22 cellular contexts compared by ENCODE assay signal in the genomic region with DNA sequence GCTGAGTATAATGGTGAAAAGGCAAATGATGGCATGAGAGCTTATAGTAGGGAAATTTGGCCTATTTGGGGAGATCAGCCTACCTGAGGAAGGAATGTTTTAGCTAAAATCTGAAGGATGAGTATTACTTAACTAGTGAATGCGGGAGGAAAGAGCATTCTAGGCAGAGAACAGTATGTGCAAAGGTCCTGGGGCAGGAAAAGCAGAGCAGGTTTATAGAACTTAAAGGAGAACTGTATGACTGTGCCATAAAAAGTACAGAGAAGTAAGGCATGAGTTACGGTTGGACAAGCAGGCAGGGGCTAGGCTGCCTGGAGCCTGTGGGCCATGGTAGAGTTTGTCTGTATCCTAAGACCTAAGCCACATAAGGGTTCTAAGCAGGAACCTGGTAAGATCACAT. TPM values are rescaled to one million over a fixed set of nuclear protein-coding genes. Genes with fewer than 3 reads are reported as not detected.
DNase-seq lines count a peak whose midpoint lies in the region; ATAC-seq, FAIRE-seq and TF ChIP-seq lines count a peak whose summit lies in the region.
"Had no signal": no experiment of that assay in that cellular context is flagged by ENCODE, and none has a peak within 500 bp of the region (broad histone marks: within the 10 kb centered on the region; RNA-seq: fewer than 3 reads in every experiment).

No MANE protein-coding gene starts in this region.

- H3K4me1 ChIP-seq in HEK293 (ENCODE audit: control insufficient read depth, insufficient read depth, low read length) (no peaks in the 10 kb centered on the region), K562 (replicated peaks in 1 of 2; ENCODE audit: control insufficient read depth in 2 of 2, insufficient read depth in 2 of 2, low read length in 2 of 2) (peaks cover 12 to 17% of the 10 kb centered on the region in 2 experiments), endothelial cell of umbilical vein (ENCODE audit: control insufficient read depth, extremely low read depth, insufficient read depth, low read length) (peaks cover 51% of the 10 kb centered on the region), smooth muscle cell (ENCODE audit: low read depth) (no peaks in the 10 kb centered on the region), PC-9 (replicated peaks; ENCODE audit: insufficient read depth) (peaks cover 11% of the 10 kb centered on the region), sigmoid colon (no peaks in the 10 kb centered on the region)
- H3K4me1 ChIP-seq: BE2C, Caco-2 had no signal

- no peaks in the 10 kb centered on the region for H3K9me1 ChIP-seq in K562 (ENCODE audit: control insufficient read depth, insufficient read depth, low read length)
- no peaks in the 10 kb centered on the region for H3K9me1 ChIP-seq in endothelial cell of umbilical vein (replicated peaks; ENCODE audit: control insufficient read depth, extremely low read depth, insufficient read depth, low read length)

- FAIRE-seq in K562 (lab: Jason Lieb, UNC) = no peak
- FAIRE-seq in endothelial cell of umbilical vein (lab: Jason Lieb, UNC) = no peak
- FAIRE-seq: A204.1, D721Med, G401.6, GM12891, GM19239 had no signal

- H3K9ac ChIP-seq in K562 (ENCODE audit: insufficient read depth in 1 of 2, low read depth in 2 of 2, low read length in 2 of 2) (no peak overlapping the region), endothelial cell of umbilical vein (replicated peaks; ENCODE audit: extremely low read depth, insufficient read depth, low read length) (no peak overlapping the region), smooth muscle cell (ENCODE audit: low read depth) (no peak overlapping the region)
- H3K9ac ChIP-seq: BLaER1 had no signal

- intact Hi-C loops in CD14-positive monocyte (cut with micrococcal nuclease) (no loop called here), K562 (cut with micrococcal nuclease) (no loop called here), endothelial cell of umbilical vein (cut with micrococcal nuclease) (no loop called here), PC-9 (cut with micrococcal nuclease; ENCODE audit: unreplicated experiment) (no loop called here), sigmoid colon (cut with DNase I) (no loop called here)

- H3K27me3 ChIP-seq in K562 (ENCODE audit: control insufficient read depth in 2 of 2, insufficient read depth in 2 of 2, low read length in 2 of 2) = no peaks in the 10 kb centered on the region
- H3K27me3 ChIP-seq in endothelial cell of umbilical vein (ENCODE audit: control insufficient read depth in 2 of 2, insufficient read depth in 2 of 2, low read length in 2 of 2) = no peaks in the 10 kb centered on the region
- no peaks in the 10 kb centered on the region for H3K27me3 ChIP-seq in smooth muscle cell (ENCODE audit: low read depth)
- no peaks in the 10 kb centered on the region for H3K27me3 ChIP-seq in PC-9 (ENCODE audit: insufficient read depth, low read depth)
- no peaks in the 10 kb centered on the region for H3K27me3 ChIP-seq in sigmoid colon
- H3K27me3 ChIP-seq: BE2C, BLaER1 had no signal

- H3K9me3 Mint-ChIP-seq in CD14-positive monocyte = no peaks in the 10 kb centered on the region
- H3K9me3 Mint-ChIP-seq: CD4-positive, alpha-beta T cell; CD8-positive, alpha-beta T cell had no signal

- peaks cover 0 to 6% (median 0%) of the 10 kb centered on the region in 3 donors for H3K27me3 Mint-ChIP-seq in CD14-positive monocyte (ENCODE audit: low read depth in 3 of 3)
- H3K27me3 Mint-ChIP-seq: CD4-positive, alpha-beta T cell had no signal

- BruUV-seq in K562 (replicated peaks; lab: Mats Ljungman, UMichigan) = no TSS peak
- BruUV-seq in endothelial cell of umbilical vein (replicated peaks; lab: Mats Ljungman, UMichigan) = no TSS peak
- BruUV-seq in PC-9 (replicated peaks; lab: Mats Ljungman, UMichigan) = no TSS peak

- H3K4me3 ChIP-seq in HEK293 (ENCODE audit: low read depth, low read length) (no peak overlapping the region), K562 (no peak overlapping the region), endothelial cell of umbilical vein (replicated peaks in 1 of 3; ENCODE audit: insufficient read depth in 1 of 3, low read depth in 1 of 3, low read length in 3 of 3) (no peak overlapping the region), smooth muscle cell (no peak overlapping the region), PC-9 (no peak overlapping the region), sigmoid colon (no peak overlapping the region)
- H3K4me3 ChIP-seq: BLaER1 had no signal

- H3K4me2 ChIP-seq in K562 (ENCODE audit: insufficient read depth, low read length) = no peak overlapping the region
- H3K4me2 ChIP-seq in endothelial cell of umbilical vein (ENCODE audit: insufficient read depth, low read length) = no peak overlapping the region
- no peak overlapping the region for H3K4me2 ChIP-seq in smooth muscle cell
- H3K4me2 ChIP-seq in PC-9 = no peak overlapping the region
- H3K4me2 ChIP-seq: BLaER1 had no signal

- H3K9me2 ChIP-seq in PC-9 (ENCODE audit: insufficient read depth) = no peaks in the 10 kb centered on the region

- TF ChIP-seq EP300 in K562 (IDR thresholded peaks at IDR 0.05; ENCODE audit: low read length) = no peak
- no peak for TF ChIP-seq EP300 in sigmoid colon (IDR thresholded peaks at IDR 0.05)

- no peak for TF ChIP-seq RAD21 in K562 (CRISPR knock-in tag; conservative IDR thresholded peaks at IDR 0.05 in 1 of 2, IDR thresholded peaks at IDR 0.05 in 1 of 2)

- DNase-seq in CD14-positive monocyte (ENCODE audit: low spot score) = no peak
- no peak for DNase-seq in K562 (ENCODE audit: extremely low read depth in 1 of 4, low spot score in 3 of 4)
- DNase-seq in endothelial cell of umbilical vein (ENCODE audit: low read depth, low spot score) = no peak
- no peak for DNase-seq in smooth muscle cell (lab: John Stamatoyannopoulos, UW; ENCODE audit: unreplicated experiment)
- no peak for DNase-seq in islet precursor cell
- DNase-seq in PC-9 = no peak
- DNase-seq in sigmoid colon = no peak
- DNase-seq: 8988T; BE2C; Caco-2; Calu3; CD4-positive, alpha-beta T cell; CD8-positive, alpha-beta T cell; DMS79 treated with DMSO at 0.1 percent for 48 hours; GF-D8 had no signal

- H3K4me3 Mint-ChIP-seq in CD14-positive monocyte = no peak overlapping the region
- H3K4me3 Mint-ChIP-seq: CD4-positive, alpha-beta T cell; CD8-positive, alpha-beta T cell had no signal

- peaks cover 48% of the 10 kb centered on the region for H3K4me1 Mint-ChIP-seq in CD14-positive monocyte

- peak overlapping the region in 4 of 7 donors; percentile 0 to 68 (median 51) for H3K27ac Mint-ChIP-seq in CD14-positive monocyte
- H3K27ac Mint-ChIP-seq: CD4-positive, alpha-beta T cell; CD8-positive, alpha-beta T cell had no signal

- H4K20me1 ChIP-seq in K562 (replicated peaks; ENCODE audit: control insufficient read depth, insufficient read depth, low read length) (no peaks in the 10 kb centered on the region), endothelial cell of umbilical vein (replicated peaks; ENCODE audit: control insufficient read depth, extremely low read depth, insufficient read depth, low read length) (no peaks in the 10 kb centered on the region), smooth muscle cell (ENCODE audit: low read depth) (no peaks in the 10 kb centered on the region), PC-9 (ENCODE audit: insufficient read depth) (no peaks in the 10 kb centered on the region)
- H4K20me1 ChIP-seq: BLaER1 had no signal

- H3K36me3 Mint-ChIP-seq in CD14-positive monocyte = peaks cover 28 to 39% of the 10 kb centered on the region in 2 donors

- in situ Hi-C loops in K562 (cut with MboI) = no loop called here

- POLR2A ChIA-PET in HEK293 (lab: Yijun Ruan, JAX) = no interaction called here
- POLR2A ChIA-PET in K562 (lab: Yijun Ruan, JAX) = interaction anchor here (1.6 kb wide), 1 partner anchor 10 kb away, joined by 6 read pairs; no protein-coding TSS in a partner anchor
- POLR2A ChIA-PET in endothelial cell of umbilical vein (lab: Charles Lee) = interaction anchor here (1.0 kb wide), 1 partner anchor 16 kb away, joined by 3 read pairs; no protein-coding TSS in a partner anchor
- POLR2A ChIA-PET in PC-9 (lab: Charles Lee; ENCODE audit: unreplicated experiment) = no interaction called here

- CTCF ChIA-PET in HEK293 (lab: Yijun Ruan, JAX) = interaction anchor here (1.5 kb wide), 1 partner anchor 183 kb away, joined by 3 read pairs; no protein-coding TSS in a partner anchor
- CTCF ChIA-PET in K562 (lab: Yijun Ruan, JAX; ENCODE audit: low intra/inter-chr PET ratio) = no interaction called here
- CTCF ChIA-PET in endothelial cell of umbilical vein (lab: Charles Lee) = no interaction called here
- CTCF ChIA-PET in PC-9 (lab: Charles Lee) = interaction anchor here (0.6 kb wide), 1 partner anchor 30 kb away, joined by 3 read pairs; no protein-coding TSS in a partner anchor

- ATAC-seq in K562 = no peak
- ATAC-seq: CD8-positive, alpha-beta T cell had no signal

- H3K27ac ChIP-seq in HEK293 (ENCODE audit: extremely low read depth, low read depth, low read length) (no peak overlapping the region), K562 (ENCODE audit: extremely low read depth, low read depth, low read length) (no peak overlapping the region), endothelial cell of umbilical vein (ENCODE audit: insufficient read depth, low read depth, low read length) (peak overlapping the region; percentile 72), smooth muscle cell (ENCODE audit: low read depth) (no peak overlapping the region), PC-9 (no peak overlapping the region), sigmoid colon (no peak overlapping the region)
- H3K27ac ChIP-seq: BLaER1 had no signal

- no peak for TF ChIP-seq CTCF in CD14-positive monocyte (IDR thresholded peaks at IDR 0.05)
- no peak for TF ChIP-seq CTCF in HEK293 (tag by site-specific recombination; IDR thresholded peaks at IDR 0.05)
- no peak for TF ChIP-seq CTCF in K562 (IDR thresholded peaks at IDR 0.05 in 2 of 3, conservative IDR thresholded peaks at IDR 0.05 in 1 of 3; ENCODE audit: insufficient read depth in 2 of 3, low read depth in 1 of 3, low read length in 3 of 3)
- no peak for TF ChIP-seq CTCF in endothelial cell of umbilical vein (IDR thresholded peaks at IDR 0.05; ENCODE audit: extremely low read depth in 1 of 2, insufficient read depth in 1 of 2, low read depth in 1 of 2, low read length in 2 of 2)
- no peak for TF ChIP-seq CTCF in smooth muscle cell (IDR thresholded peaks at IDR 0.05; ENCODE audit: borderline replicate concordance, insufficient read depth, poor library complexity, severe bottlenecking)
- TF ChIP-seq CTCF in PC-9 (conservative IDR thresholded peaks at IDR 0.05) = no peak
- no peak for TF ChIP-seq CTCF in sigmoid colon (IDR thresholded peaks at IDR 0.05)

- TF ChIP-seq POLR2A in K562 (conservative IDR thresholded peaks at IDR 0.05) = no peak
- TF ChIP-seq POLR2A in endothelial cell of umbilical vein (IDR thresholded peaks at IDR 0.05; ENCODE audit: low read depth, low read length) = no peak
- no peak for TF ChIP-seq POLR2A in sigmoid colon (IDR thresholded peaks at IDR 0.05)

- H3K36me3 ChIP-seq in HEK293 (ENCODE audit: control insufficient read depth in 2 of 2, insufficient read depth in 1 of 2, low read length in 2 of 2) (no peaks in the 10 kb centered on the region), K562 (ENCODE audit: control insufficient read depth, insufficient read depth, low read length) (no peaks in the 10 kb centered on the region), endothelial cell of umbilical vein (ENCODE audit: control insufficient read depth in 2 of 2, extremely low read depth in 1 of 2, insufficient read depth in 2 of 2, low read length in 2 of 2) (no peaks in the 10 kb centered on the region), smooth muscle cell (ENCODE audit: low read depth) (no peaks in the 10 kb centered on the region), PC-9 (ENCODE audit: low read depth) (no peaks in the 10 kb centered on the region), sigmoid colon (peaks cover 0 to 10% (median 5%) of the 10 kb centered on the region in 4 donors)
- H3K36me3 ChIP-seq: BE2C had no signal

- WGBS in K562 (ENCODE audit: insufficient coverage, low coverage, missing lambda C conversion rate) = 64% methylated on average over 2 of the region's 2 CpGs
- WGBS in smooth muscle cell (ENCODE audit: low lambda C conversion rate) = 93% methylated on average over 2 of the region's 2 CpGs
- 97 to 98% methylated on average over 2 of the region's 2 CpGs for WGBS in sigmoid colon, 2 donors

- dilution Hi-C loops in endothelial cell of umbilical vein (cut with MboI; ENCODE audit: extremely low pct_ligation_motif_present, low sequenced_read_pairs) = no loop called here

- H3K9me3 ChIP-seq in HEK293 (ENCODE audit: control insufficient read depth, insufficient read depth, low read depth, low read length) (no peaks in the 10 kb centered on the region), K562 (replicated peaks; ENCODE audit: control insufficient read depth, insufficient read depth, low read depth, low read length) (no peaks in the 10 kb centered on the region), endothelial cell of umbilical vein (replicated peaks; ENCODE audit: control insufficient read depth, insufficient read depth, low read length) (no peaks in the 10 kb centered on the region), smooth muscle cell (replicated peaks; ENCODE audit: low read depth) (no peaks in the 10 kb centered on the region), PC-9 (ENCODE audit: insufficient read depth, low read depth) (no peaks in the 10 kb centered on the region), sigmoid colon (no peaks in the 10 kb centered on the region)
- H3K9me3 ChIP-seq: BE2C, BLaER1, Caco-2 had no signal

- peaks cover 7% of the 10 kb centered on the region for H3F3A ChIP-seq in smooth muscle cell (ENCODE audit: low read depth)
- H3F3A ChIP-seq in PC-9 (ENCODE audit: insufficient read depth, low read depth) = peaks cover 7% of the 10 kb centered on the region; the same call in 1 of the 2 replicates

- no peak overlapping the region for H2AFZ ChIP-seq in K562 (ENCODE audit: low read depth, low read length)
- no peak overlapping the region for H2AFZ ChIP-seq in endothelial cell of umbilical vein (ENCODE audit: low read depth, low read length)
- H2AFZ ChIP-seq in smooth muscle cell (ENCODE audit: low read depth) = no peak overlapping the region
- H2AFZ ChIP-seq in PC-9 = no peak overlapping the region

- H3K79me2 ChIP-seq in K562 (ENCODE audit: control insufficient read depth, insufficient read depth, low read length) (no peaks in the 10 kb centered on the region), endothelial cell of umbilical vein (ENCODE audit: control insufficient read depth, insufficient read depth, low read length) (no peaks in the 10 kb centered on the region), smooth muscle cell (ENCODE audit: low read depth) (no peaks in the 10 kb centered on the region), PC-9 (ENCODE audit: low read depth) (no peaks in the 10 kb centered on the region)

RNA-seq across cellular contexts. Expression of a gene that starts 21.7 kb away (rescaled TPM):
- polyA plus RNA-seq in CD14-positive monocyte (10 to 100 TPM; 61.8 to 74.7 TPM), K562 (2011; rRNA removed) (15.4 and 20.8 TPM in 2 replicates), K562 (2014; fragmentation: Illumina TruSeq; extraction: Trizol) (11.7 and 13.0 TPM in 2 replicates), K562 (2014; fragmentation: Nextera tagmentation; extraction: Ambion mirVana) (1 to 10 TPM; 6.6 to 10.0 TPM), K562 (2014; rRNA removed) (21.5 and 23.4 TPM in 2 replicates), endothelial cell of umbilical vein (92.8 and 125 TPM in 2 replicates), smooth muscle cell (16.8 and 20.6 TPM in 2 replicates), sigmoid colon (10 to 100 TPM; 37.9 to 84.4 (median 53.5) TPM)
- total RNA-seq in K562 (2011; cell fraction: chromatin; rRNA removed; ENCODE audit: low replicate concordance) = 40.9 and 60.5 TPM in 2 replicates
- 47.8 and 47.9 TPM in 2 replicates for total RNA-seq in K562 (2011; cell fraction: nucleolus; rRNA removed)
- total RNA-seq in K562 (2011; cell fraction: nucleoplasm; rRNA removed) = 55.4 and 61.5 TPM in 2 replicates
- total RNA-seq in K562 (2014; rRNA removed) (14.3 and 18.9 TPM in 2 replicates), K562 (2014; rRNA removed; fragmentation: Illumina TruSeq; extraction: Trizol) (7.8 and 9.6 TPM in 2 replicates), K562 (2015; rRNA removed; fragmentation: Illumina TruSeq; extraction: Trizol) (8.3 and 10.5 TPM in 2 replicates), K562 (2021) (12.8 and 14.2 TPM in 2 replicates), endothelial cell of umbilical vein (72.8 and 116 TPM in 2 replicates), smooth muscle cell (18.1 and 32.2 TPM in 2 replicates), PC-9 (2021) (21.0 and 28.1 TPM in 2 replicates), sigmoid colon (10 to 100 TPM; 26.0 to 36.9 (median 33.6) TPM)
- 21.4 and 26.2 TPM in 2 replicates for polyA plus RNA-seq in K562 (2011; cell fraction: cytosol; rRNA removed)
- 26.6 and 29.1 TPM in 2 replicates for polyA plus RNA-seq in K562 (2011; cell fraction: nucleus; rRNA removed)
- 12.8 and 57.1 TPM in 2 replicates for polyA plus RNA-seq in K562 (2012)
- 14.9 and 19.2 TPM in 2 replicates for polyA minus RNA-seq in K562 (2011; rRNA and poly(A)+ RNA removed)
- polyA minus RNA-seq in K562 (2011; cell fraction: cytosol; rRNA and poly(A)+ RNA removed) = 5.3 and 9.4 TPM in 2 replicates
- polyA minus RNA-seq in K562 (2011; cell fraction: nucleus; rRNA and poly(A)+ RNA removed) = 10.4 and 14.0 TPM in 2 replicates
- polyA plus RNA-seq in endothelial cell of umbilical vein (2011; cell fraction: cytosol; rRNA removed) = 49.0 and 60.0 TPM in 2 replicates
- 42.4 and 55.1 TPM in 2 replicates for polyA plus RNA-seq in endothelial cell of umbilical vein (2011; cell fraction: nucleus; rRNA removed)
- polyA plus RNA-seq in endothelial cell of umbilical vein (2012) = 46.8 and 67.8 TPM in 2 replicates
- 66.4 and 76.3 TPM in 2 replicates for polyA minus RNA-seq in endothelial cell of umbilical vein
- polyA minus RNA-seq in endothelial cell of umbilical vein (2011; cell fraction: cytosol; rRNA and poly(A)+ RNA removed) = 3.2 TPM
- 18.1 and 19.1 TPM in 2 replicates for polyA minus RNA-seq in endothelial cell of umbilical vein (2011; cell fraction: nucleus; rRNA and poly(A)+ RNA removed)

RNA-seq across cellular contexts. Expression of a gene that starts 55.6 kb away (rescaled TPM):
- polyA plus RNA-seq in CD14-positive monocyte (10 to 100 TPM; 12.3 to 20.5 TPM), K562 (2011; rRNA removed) (0.04 and 0.12 TPM in 2 replicates), K562 (2014; fragmentation: Illumina TruSeq; extraction: Trizol) (0.46 and 0.65 TPM in 2 replicates), K562 (2014; fragmentation: Nextera tagmentation; extraction: Ambion mirVana) (under 1 TPM; 0.30 to 0.38 TPM), K562 (2014; rRNA removed) (0.15 and 0.27 TPM in 2 replicates), endothelial cell of umbilical vein (0.80 and 1.3 TPM in 2 replicates), smooth muscle cell (0.64 and 1.6 TPM in 2 replicates), sigmoid colon (1 to 10 TPM in 2 of 3 donors, under 1 TPM in 1; 0.60 to 1.9 (median 1.4) TPM)
- 0.42 TPM in 1 of 2 replicates, not detected in the other for total RNA-seq in K562 (2011; cell fraction: chromatin; rRNA removed; ENCODE audit: low replicate concordance)
- 0.13 TPM in 1 of 2 replicates, not detected in the other for total RNA-seq in K562 (2011; cell fraction: nucleolus; rRNA removed)
- total RNA-seq in K562 (2011; cell fraction: nucleoplasm; rRNA removed) = 0.31 and 0.37 TPM in 2 replicates
- total RNA-seq in K562 (2014; rRNA removed) (0.09 and 0.20 TPM in 2 replicates), K562 (2014; rRNA removed; fragmentation: Illumina TruSeq; extraction: Trizol) (0.38 and 0.44 TPM in 2 replicates), K562 (2015; rRNA removed; fragmentation: Illumina TruSeq; extraction: Trizol) (0.25 and 0.30 TPM in 2 replicates), K562 (2021) (0.40 TPM in 2 replicates), endothelial cell of umbilical vein (5.1 and 8.1 TPM in 2 replicates), smooth muscle cell (0.72 and 1.1 TPM in 2 replicates), PC-9 (2021) (2.2 and 3.2 TPM in 2 replicates), sigmoid colon (1 to 10 TPM; 3.9 to 8.0 (median 5.0) TPM)
- 0.04 TPM in 1 of 2 replicates, not detected in the other for polyA plus RNA-seq in K562 (2011; cell fraction: cytosol; rRNA removed)
- polyA plus RNA-seq in K562 (2011; cell fraction: nucleus; rRNA removed) = 0.08 TPM in 1 of 2 replicates, not detected in the other
- 0.68 and 6.5 TPM in 2 replicates for polyA plus RNA-seq in K562 (2012)
- polyA minus RNA-seq in K562 (2011; rRNA and poly(A)+ RNA removed) = not detected in 2 replicates
- polyA minus RNA-seq in K562 (2011; cell fraction: cytosol; rRNA and poly(A)+ RNA removed) = not detected in 2 replicates
- not detected in 2 replicates for polyA minus RNA-seq in K562 (2011; cell fraction: nucleus; rRNA and poly(A)+ RNA removed)
- 0.67 and 0.71 TPM in 2 replicates for polyA plus RNA-seq in endothelial cell of umbilical vein (2011; cell fraction: cytosol; rRNA removed)
- polyA plus RNA-seq in endothelial cell of umbilical vein (2011; cell fraction: nucleus; rRNA removed) = 2.2 and 2.8 TPM in 2 replicates
- 1.3 and 2.9 TPM in 2 replicates for polyA plus RNA-seq in endothelial cell of umbilical vein (2012)
- 0.83 and 0.93 TPM in 2 replicates for polyA minus RNA-seq in endothelial cell of umbilical vein
- polyA minus RNA-seq in endothelial cell of umbilical vein (2011; cell fraction: cytosol; rRNA and poly(A)+ RNA removed) = not detected
- 1.0 and 2.2 TPM in 2 replicates for polyA minus RNA-seq in endothelial cell of umbilical vein (2011; cell fraction: nucleus; rRNA and poly(A)+ RNA removed)
- total RNA-seq: Caco-2, Calu3 had no signal

Comparison
In these comparisons a context has a peak if more than half of its experiments do, and no peak if none do; other contexts are left out.
1. CTCF ChIA-PET loops: an anchor here in HEK293 (1.5 kb wide) and PC-9 (0.6 kb wide); none called in K562 and endothelial cell of umbilical vein.
2. POLR2A ChIA-PET loops: an anchor here in K562 (1.6 kb wide) and endothelial cell of umbilical vein (1.0 kb wide); none called in HEK293 and PC-9.